In the genomic region with DNA sequence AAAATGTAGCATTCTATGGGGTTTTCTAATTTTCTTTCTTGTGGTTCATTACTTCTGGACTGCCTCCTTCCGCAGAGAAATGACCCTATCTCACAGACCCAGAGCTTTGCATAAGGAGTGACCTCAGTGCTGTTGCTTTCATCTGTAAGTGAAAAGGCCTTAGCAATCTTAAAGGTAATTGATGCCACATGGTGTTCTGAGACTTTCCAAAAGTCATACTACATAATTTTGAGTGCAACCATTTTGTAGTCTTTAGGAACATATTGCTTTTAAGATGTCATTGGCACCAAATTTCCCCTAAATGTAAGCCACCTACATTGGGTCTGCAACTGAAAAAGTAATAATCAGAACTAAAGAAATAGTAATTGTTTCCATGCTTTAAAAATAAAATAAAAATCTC, we compare ENCODE assay signal across 17 cellular contexts. TPM values are rescaled to one million over a fixed set of nuclear protein-coding genes. Genes with fewer than 3 reads are reported as not detected.
DNase-seq lines count a peak whose midpoint lies in the region; ATAC-seq and TF ChIP-seq lines count a peak whose summit lies in the region.
"Had no signal": no experiment of that assay in that cellular context is flagged by ENCODE, and none has a peak within 500 bp of the region (broad histone marks: within the 10 kb centered on the region; RNA-seq: fewer than 3 reads in every experiment).

No MANE protein-coding gene starts in this region.

- no peak overlapping the region for H3K9ac ChIP-seq in Loucy (ENCODE audit: low read depth, low read length, poor library complexity, severe bottlenecking)

- 0 to 47% (median 0%) methylated on average over 1 of the region's 1 CpG for WGBS in ovary, 3 donors

- BruUV-seq in OCI-LY7 (replicated peaks; lab: Mats Ljungman, UMichigan) = no TSS peak

- TF ChIP-seq CTCF in GM12865 (IDR thresholded peaks at IDR 0.05; ENCODE audit: insufficient read depth, low read depth, low read length, missing control alignments) (no peak), Loucy (conservative IDR thresholded peaks at IDR 0.05; ENCODE audit: low read length) (no peak), ovary (IDR thresholded peaks at IDR 0.05) (no peak), OCI-LY7 (conservative IDR thresholded peaks at IDR 0.05; ENCODE audit: low read length) (no peak)

- H3K27ac ChIP-seq in ovary (no peak overlapping the region), OCI-LY7 (ENCODE audit: low read depth, low read length, poor library complexity, severe bottlenecking) (no peak overlapping the region)
- H3K27ac ChIP-seq: esophagus squamous epithelium, testis had no signal

- H3K27me3 ChIP-seq in Loucy (ENCODE audit: insufficient read depth, low read length, poor library complexity, severe bottlenecking) (no peaks in the 10 kb centered on the region), ovary (no peaks in the 10 kb centered on the region)
- H3K27me3 ChIP-seq: esophagus squamous epithelium, testis had no signal

- intact Hi-C loops in ovary (cut with DNase I) (no loop called here), OCI-LY7 (cut with micrococcal nuclease; ENCODE audit: unreplicated experiment) (no loop called here)

- H3K4me3 ChIP-seq in GM12865 (ENCODE audit: low read depth, low read length) (no peak overlapping the region), Loucy (ENCODE audit: low read length, poor library complexity, severe bottlenecking) (no peak overlapping the region), ovary (no peak overlapping the region), OCI-LY7 (ENCODE audit: low read depth, low read length, poor library complexity, severe bottlenecking) (no peak overlapping the region)
- H3K4me3 ChIP-seq: esophagus squamous epithelium, HAP-1, testis had no signal

- TF ChIP-seq POLR2A in ovary (IDR thresholded peaks at IDR 0.05) = no peak

- no peaks in the 10 kb centered on the region for H3K36me3 ChIP-seq in Loucy (ENCODE audit: insufficient read depth, low read length)
- no peaks in the 10 kb centered on the region for H3K36me3 ChIP-seq in ovary
- H3K36me3 ChIP-seq in OCI-LY7 (ENCODE audit: insufficient read depth, low read length) = no peaks in the 10 kb centered on the region
- H3K36me3 ChIP-seq: esophagus squamous epithelium, HAP-1 had no signal

- H4K20me1 ChIP-seq in Loucy (ENCODE audit: insufficient read depth, low read length, poor library complexity, severe bottlenecking) (no peaks in the 10 kb centered on the region), OCI-LY7 (ENCODE audit: insufficient read depth, low read length) (no peaks in the 10 kb centered on the region)

- peak; percentile 47 for DNase-seq in GM12865 (ENCODE audit: low read depth)
- no peak for DNase-seq in ovary
- no peak for DNase-seq in OCI-LY7 (ENCODE audit: low spot score)
- DNase-seq in NCI-H146 treated with DMSO at 0.1 percent for 48 hours (lab: John Stamatoyannopoulos, UW; ENCODE audit: unreplicated experiment) = no peak
- no peak for DNase-seq in GDM1 (lab: John Stamatoyannopoulos, UW)
- DNase-seq: esophagus squamous epithelium, GF-D8, hippocampal formation, KBM-7, NCI-H1436 treated with DMSO at 0.1 percent for 48 hours, NCI-H510A, testis had no signal

- no peaks in the 10 kb centered on the region for H3K79me2 ChIP-seq in Loucy (ENCODE audit: insufficient read depth, low read length)
- no peaks in the 10 kb centered on the region for H3K79me2 ChIP-seq in OCI-LY7 (ENCODE audit: insufficient read depth, low read depth, low read length)

- H3K4me2 ChIP-seq in Loucy (ENCODE audit: low read depth, low read length, poor library complexity, severe bottlenecking) (no peak overlapping the region), OCI-LY7 (ENCODE audit: low read length) (no peak overlapping the region)

- H3K9me3 ChIP-seq in Loucy (ENCODE audit: insufficient read depth, low read depth, low read length) (no peaks in the 10 kb centered on the region; the same call in 1 of the 2 replicates), ovary (no peaks in the 10 kb centered on the region), OCI-LY7 (ENCODE audit: low read length) (no peaks in the 10 kb centered on the region; the same call in 1 of the 2 replicates)
- H3K9me3 ChIP-seq: esophagus squamous epithelium, HAP-1, testis had no signal

- H3K9me2 ChIP-seq in Loucy (replicated peaks; ENCODE audit: low read depth, low read length) = no peaks in the 10 kb centered on the region
- no peaks in the 10 kb centered on the region for H3K9me2 ChIP-seq in OCI-LY7 (ENCODE audit: insufficient read depth, low read length)

- peak overlapping the region; percentile 38; the same call in 1 of the 2 replicates for H2AFZ ChIP-seq in Loucy (ENCODE audit: low read length)
- no peak overlapping the region for H2AFZ ChIP-seq in OCI-LY7 (ENCODE audit: low read length)

- H3F3A ChIP-seq in Loucy (ENCODE audit: low read depth) = no peaks in the 10 kb centered on the region

- no peak for TF ChIP-seq EP300 in ovary (IDR thresholded peaks at IDR 0.05)

- peak; percentile 58 for ATAC-seq in GM19025 (IDR thresholded peaks at IDR 0.05; ENCODE audit: low read depth, unreplicated experiment)
- peak; percentile 66 for ATAC-seq in HG02642 (IDR thresholded peaks at IDR 0.05; ENCODE audit: poor library complexity, unreplicated experiment)
- ATAC-seq: WTC11 had no signal

- POLR2A ChIA-PET in OCI-LY7 (lab: Charles Lee) = no interaction called here

- H3K4me1 ChIP-seq in Loucy (ENCODE audit: insufficient read depth, low read length, poor library complexity, severe bottlenecking) (no peaks in the 10 kb centered on the region), ovary (ENCODE audit: insufficient read depth) (no peaks in the 10 kb centered on the region), OCI-LY7 (ENCODE audit: insufficient read depth, low read length, poor library complexity, severe bottlenecking) (no peaks in the 10 kb centered on the region)
- H3K4me1 ChIP-seq: esophagus squamous epithelium, HAP-1, testis had no signal

- CTCF ChIA-PET in OCI-LY7 (lab: Charles Lee; ENCODE audit: unreplicated experiment) = no interaction called here

RNA-seq across cellular contexts. Expression of a gene that starts 9.2 kb away (rescaled TPM):
- total RNA-seq in ovary = 1 to 10 TPM in 1 of 7 donors, under 1 TPM in 1, not detected in 5; 0.36 to 1.1 TPM
- under 1 TPM; 0.12 TPM for polyA plus RNA-seq in ovary
- total RNA-seq in OCI-LY7 (2014; rRNA removed; shearing (Covaris generic)) = not detected in 2 replicates
- total RNA-seq in OCI-LY7 (2022) = not detected in 2 replicates
- total RNA-seq: esophagus squamous epithelium had no signal
